24 cellular contexts compared by ENCODE assay signal in genomic region chr12:12047682-12048081, GRCh38. TPM values are rescaled to one million over a fixed set of nuclear protein-coding genes. Genes with fewer than 3 reads are reported as not detected.
DNase-seq lines count a peak whose midpoint lies in the region; ATAC-seq, FAIRE-seq and TF ChIP-seq lines count a peak whose summit lies in the region.
"Had no signal": no experiment of that assay in that cellular context is flagged by ENCODE, and none has a peak within 500 bp of the region (broad histone marks: within the 10 kb centered on the region; RNA-seq: fewer than 3 reads in every experiment).

No MANE protein-coding gene starts in this region.

- peak overlapping the region; percentile 1 for H2AFZ ChIP-seq in astrocyte (ENCODE audit: low read depth, low read length)
- no peak overlapping the region for H2AFZ ChIP-seq in mesenchymal stem cell (ENCODE audit: low read depth, low read length)

- intact Hi-C loops in Right ventricle myocardium superior (cut with DNase I), result no loop called here
- intact Hi-C loops in activated naive CD4-positive, alpha-beta T cell treated with anti-CD3 and anti-CD28 coated beads for 36 hours (cut with micrococcal nuclease), result no loop called here

- H4K20me1 ChIP-seq in astrocyte (ENCODE audit: insufficient read depth, low read length), result no peaks in the 10 kb centered on the region

- no peaks in the 10 kb centered on the region for H3K79me1 ChIP-seq in mesenchymal stem cell (replicated peaks; ENCODE audit: low read length, poor library complexity, severe bottlenecking)

- CTCF ChIA-PET in activated naive CD4-positive, alpha-beta T cell treated with anti-CD3 and anti-CD28 coated beads for 36 hours (lab: Charles Lee), result no interaction called here

- H3K27me3 Mint-ChIP-seq in astrocyte (ENCODE audit: low read depth, unreplicated experiment), result no peaks in the 10 kb centered on the region
- no peaks in the 10 kb centered on the region for H3K27me3 Mint-ChIP-seq in activated naive CD4-positive, alpha-beta T cell treated with anti-CD3 and anti-CD28 coated beads for 36 hours (ENCODE audit: low read depth)

- peak overlapping the region in 1 of 2 experiments; percentile 6 for H2BK12ac ChIP-seq in mesenchymal stem cell (ENCODE audit: low read length in 2 of 2)

- H3K23ac ChIP-seq in mesenchymal stem cell (ENCODE audit: low read length in 2 of 2), result no peak overlapping the region

- H3K27me3 ChIP-seq in astrocyte (ENCODE audit: insufficient read depth, low read length), result peaks cover 2% of the 10 kb centered on the region
- peaks cover 0 to 4% of the 10 kb centered on the region in 2 experiments for H3K27me3 ChIP-seq in mesenchymal stem cell (ENCODE audit: control insufficient read depth in 1 of 2, insufficient read depth in 1 of 2, low read length in 2 of 2)

- H3K4me2 ChIP-seq in astrocyte (ENCODE audit: low read length) (no peak overlapping the region), mesenchymal stem cell (ENCODE audit: low read length, poor library complexity, severe bottlenecking) (no peak overlapping the region)

- peak overlapping the region; percentile 2 for H4K91ac ChIP-seq in mesenchymal stem cell (ENCODE audit: low read length)

- H3K27ac ChIP-seq in astrocyte (ENCODE audit: low read depth, low read length) (no peak overlapping the region), mesenchymal stem cell (ENCODE audit: low read length, poor library complexity, severe bottlenecking) (no peak overlapping the region)

- ATAC-seq in Right ventricle myocardium superior (ENCODE audit: poor library complexity), result no peak
- ATAC-seq in HG03045 (IDR thresholded peaks at IDR 0.05; ENCODE audit: unreplicated experiment), result no peak

- H3K9me3 ChIP-seq in astrocyte (ENCODE audit: insufficient read depth, low read depth, low read length) (no peaks in the 10 kb centered on the region), mesenchymal stem cell (ENCODE audit: control insufficient read depth, low read length) (peaks cover 3% of the 10 kb centered on the region)
- H3K9me3 ChIP-seq: Caco-2 had no signal

- H3K9ac ChIP-seq in astrocyte (ENCODE audit: low read length) (no peak overlapping the region), mesenchymal stem cell (ENCODE audit: low read length) (no peak overlapping the region)

- FAIRE-seq in GM18507 (lab: Jason Lieb, UNC) (peak; percentile 73), astrocyte (lab: Jason Lieb, UNC) (no peak)

- H3K4me1 ChIP-seq in astrocyte (ENCODE audit: insufficient read depth, low read length), result no peaks in the 10 kb centered on the region
- H3K4me1 ChIP-seq in mesenchymal stem cell (ENCODE audit: control insufficient read depth, insufficient read depth, low read depth, low read length), result no peaks in the 10 kb centered on the region
- H3K4me1 ChIP-seq: Caco-2 had no signal

- H2BK15ac ChIP-seq in mesenchymal stem cell (ENCODE audit: low read depth, poor library complexity, severe bottlenecking), result no peak overlapping the region

- H3K27ac Mint-ChIP-seq in astrocyte (ENCODE audit: unreplicated experiment), result no peak overlapping the region
- no peak overlapping the region for H3K27ac Mint-ChIP-seq in activated naive CD4-positive, alpha-beta T cell treated with anti-CD3 and anti-CD28 coated beads for 36 hours
- H3K27ac Mint-ChIP-seq: CD4-positive, alpha-beta memory T cell; H9; HFFc6 had no signal

- H3K4me3 Mint-ChIP-seq in astrocyte (ENCODE audit: unreplicated experiment), result no peak overlapping the region
- no peak overlapping the region for H3K4me3 Mint-ChIP-seq in activated naive CD4-positive, alpha-beta T cell treated with anti-CD3 and anti-CD28 coated beads for 36 hours
- H3K4me3 Mint-ChIP-seq: CD4-positive, alpha-beta memory T cell; H9; HFFc6 had no signal

- H3K4me3 ChIP-seq in astrocyte (ENCODE audit: insufficient read depth, low read depth, low read length) (no peak overlapping the region), mesenchymal stem cell (ENCODE audit: insufficient read depth in 1 of 2, low read depth in 1 of 2, low read length in 2 of 2) (no peak overlapping the region)

- 99% methylated on average over 3 of the region's 3 CpGs for WGBS in mesenchymal stem cell

- H3K18ac ChIP-seq in mesenchymal stem cell (ENCODE audit: low read depth in 1 of 2, low read length in 2 of 2), result peak overlapping the region in 1 of 2 experiments; percentile 54

- H3K9me3 Mint-ChIP-seq in astrocyte (ENCODE audit: unreplicated experiment), result peaks cover 3% of the 10 kb centered on the region
- no peaks in the 10 kb centered on the region for H3K9me3 Mint-ChIP-seq in activated naive CD4-positive, alpha-beta T cell treated with anti-CD3 and anti-CD28 coated beads for 36 hours
- H3K9me3 Mint-ChIP-seq: CD4-positive, alpha-beta memory T cell; H9; HFFc6 had no signal

- H3K4ac ChIP-seq in mesenchymal stem cell (ENCODE audit: low read depth in 1 of 2, low read length in 2 of 2), result no peak overlapping the region

- H3K14ac ChIP-seq in mesenchymal stem cell (ENCODE audit: low read length in 2 of 2), result peak overlapping the region in 1 of 2 experiments; percentile 68

- H2BK5ac ChIP-seq in mesenchymal stem cell (ENCODE audit: low read depth, low read length, poor library complexity, severe bottlenecking), result no peak overlapping the region

- H3K36me3 ChIP-seq in astrocyte (ENCODE audit: insufficient read depth, low read length), result no peaks in the 10 kb centered on the region
- no peaks in the 10 kb centered on the region for H3K36me3 ChIP-seq in mesenchymal stem cell (ENCODE audit: control insufficient read depth in 1 of 2, insufficient read depth in 2 of 2, low read depth in 1 of 2, low read length in 2 of 2)

- H4K8ac ChIP-seq in mesenchymal stem cell (ENCODE audit: low read length), result no peak overlapping the region

- no peak for TF ChIP-seq CTCF in astrocyte (IDR thresholded peaks at IDR 0.05; ENCODE audit: insufficient read depth, low read depth, low read length)

- no peaks in the 10 kb centered on the region for H3K4me1 Mint-ChIP-seq in astrocyte (ENCODE audit: low read depth, unreplicated experiment)
- H3K4me1 Mint-ChIP-seq in activated naive CD4-positive, alpha-beta T cell treated with anti-CD3 and anti-CD28 coated beads for 36 hours (ENCODE audit: low read depth), result no peaks in the 10 kb centered on the region
- H3K4me1 Mint-ChIP-seq: CD4-positive, alpha-beta memory T cell; H9 had no signal

- DNase-seq in GM18507 (ENCODE audit: extremely low spot score, insufficient read length, low read depth), result no peak
- DNase-seq in astrocyte (ENCODE audit: low read depth), result no peak
- no peak for DNase-seq in mesenchymal stem cell
- no peak for DNase-seq in Right ventricle myocardium superior
- no peak for DNase-seq in activated naive CD4-positive, alpha-beta T cell treated with anti-CD3 and anti-CD28 coated beads for 36 hours
- no peak for DNase-seq in retina
- DNase-seq: C1 segment of cervical spinal cord; Caco-2; CD4-positive, alpha-beta memory T cell; EL; GDM1; H9; HFFc6; NCI-H1048; NCI-H1417; NCI-H1694; NCI-H2029 treated with DMSO at 0.1 percent for 48 hours; NCI-H446 treated with DMSO at 0.1 percent for 48 hours; NCI-H526 treated with DMSO at 0.1 percent for 48 hours; RPMI8226; SHP77 had no signal

- no peak overlapping the region for H2BK120ac ChIP-seq in mesenchymal stem cell (ENCODE audit: low read depth, low read length)

- H3K36me3 Mint-ChIP-seq in astrocyte (ENCODE audit: low read depth, unreplicated experiment), result no peaks in the 10 kb centered on the region
- H3K36me3 Mint-ChIP-seq in activated naive CD4-positive, alpha-beta T cell treated with anti-CD3 and anti-CD28 coated beads for 36 hours (ENCODE audit: low read depth), result no peaks in the 10 kb centered on the region
- H3K36me3 Mint-ChIP-seq: CD4-positive, alpha-beta memory T cell had no signal

- no peaks in the 10 kb centered on the region for H3K79me2 ChIP-seq in astrocyte (ENCODE audit: insufficient read depth, low read length)

- no peak overlapping the region for H2AK5ac ChIP-seq in mesenchymal stem cell (ENCODE audit: low read length, severe bottlenecking)

RNA-seq across cellular contexts. Expression of gene BCL2L14, which starts 23.1 kb away (rescaled TPM):
- total RNA-seq in astrocyte, result not detected in 2 replicates
- 0.06 TPM for polyA plus RNA-seq in mesenchymal stem cell (2013, experiment 1 of 2)
- 0.03 TPM for polyA plus RNA-seq in mesenchymal stem cell (2013, experiment 2 of 2)
- total RNA-seq in Right ventricle myocardium superior, result not detected
- 10 to 100 TPM; 19.4 to 21.8 TPM for total RNA-seq in activated naive CD4-positive, alpha-beta T cell treated with anti-CD3 and anti-CD28 coated beads for 36 hours
- total RNA-seq: A673, HFFc6, SK-MEL-5 had no signal

Comparison
In these comparisons a context has a peak if more than half of its experiments do, and no peak if none do; other contexts are left out.
1. RNA of gene BCL2L14, which starts 23.1 kb away (total RNA-seq): 19.4 to 21.8 TPM in activated naive CD4-positive, alpha-beta T cell treated with anti-CD3 and anti-CD28 coated beads for 36 hours; not detected in astrocyte and not detected in Right ventricle myocardium superior (single experiment); every median in the first group is over 10 times any median in the second.